8 cellular contexts compared by ENCODE assay signal in genomic region chr14:24443053-24443683, GRCh38. TPM values are rescaled to one million over a fixed set of nuclear protein-coding genes. Genes with fewer than 3 reads are reported as not detected.
A peak's percentile ranks its signal among the peaks of the same experiment; 100 is the strongest.
DNase-seq lines count a peak whose midpoint lies in the region; ATAC-seq, FAIRE-seq and TF ChIP-seq lines count a peak whose summit lies in the region.

No MANE protein-coding gene starts in this region.

- H3K4me3 ChIP-seq in ACC112 (ENCODE audit: low read depth, low read length), result peak overlapping the region; percentile 88
- peak overlapping the region; percentile 78 for H3K4me3 ChIP-seq in HUES64 (ENCODE audit: low read length)
- H3K4me3 ChIP-seq in bronchial epithelial cell (ENCODE audit: low read depth, low read length), result peak overlapping the region; percentile 77
- H3K4me3 ChIP-seq in mucosa of stomach (ENCODE audit: low read length), result peak overlapping the region; percentile 61

- H3K79me2 ChIP-seq in ACC112 (ENCODE audit: control insufficient read depth, insufficient read depth, low read length, unreplicated experiment), result peaks cover 14% of the 10 kb centered on the region

- H3K36me3 ChIP-seq in ACC112 (ENCODE audit: insufficient read depth, low read length), result peaks cover 13% of the 10 kb centered on the region
- H3K36me3 ChIP-seq in HUES64 (ENCODE audit: insufficient read depth, low read length), result peaks cover 30% of the 10 kb centered on the region
- peaks cover 17% of the 10 kb centered on the region for H3K36me3 ChIP-seq in bronchial epithelial cell (ENCODE audit: control insufficient read depth, insufficient read depth, low read length)
- peaks cover 11% of the 10 kb centered on the region for H3K36me3 ChIP-seq in mucosa of stomach (ENCODE audit: control insufficient read depth, insufficient read depth, low read length)

- H3K27me3 ChIP-seq in ACC112 (ENCODE audit: insufficient read depth, low read length) (no peaks in the 10 kb centered on the region), HUES64 (ENCODE audit: insufficient read depth, low read length) (no peaks in the 10 kb centered on the region), bronchial epithelial cell (ENCODE audit: control insufficient read depth, insufficient read depth, low read length) (no peaks in the 10 kb centered on the region), mucosa of stomach (ENCODE audit: control insufficient read depth, insufficient read depth, low read length) (no peaks in the 10 kb centered on the region)

- no peak for FAIRE-seq in bronchial epithelial cell (lab: Jason Lieb, UNC)

- peak overlapping the region; percentile 99 for H3K27ac ChIP-seq in ACC112 (ENCODE audit: low read depth, low read length)
- H3K27ac ChIP-seq in HUES64 (ENCODE audit: low read depth, low read length), result peak overlapping the region; percentile 99

- no peak for ATAC-seq in HG03280 (IDR thresholded peaks at IDR 0.05; ENCODE audit: unreplicated experiment)

- H3K9ac ChIP-seq in HUES64 (ENCODE audit: low read depth, low read length) (peak overlapping the region; percentile 82), mucosa of stomach (ENCODE audit: low read length) (peak overlapping the region; percentile 91)

- no peaks in the 10 kb centered on the region for H3K9me3 ChIP-seq in HUES64 (ENCODE audit: insufficient read depth, low read depth, low read length)
- no peaks in the 10 kb centered on the region for H3K9me3 ChIP-seq in mucosa of stomach (ENCODE audit: control insufficient read depth, low read length)

- H2AFZ ChIP-seq in ACC112 (ENCODE audit: low read length, unreplicated experiment), result peak overlapping the region; percentile 93

- peaks cover 16% of the 10 kb centered on the region for H3K4me1 ChIP-seq in ACC112 (ENCODE audit: control insufficient read depth, insufficient read depth, low read length, unreplicated experiment)
- H3K4me1 ChIP-seq in HUES64 (ENCODE audit: insufficient read depth, low read length), result peaks cover 6% of the 10 kb centered on the region
- H3K4me1 ChIP-seq in mucosa of stomach (ENCODE audit: control insufficient read depth, insufficient read depth, low read length), result peaks cover 17% of the 10 kb centered on the region

- TF ChIP-seq CTCF in bronchial epithelial cell (IDR thresholded peaks at IDR 0.05; ENCODE audit: insufficient read depth, low read length, severe bottlenecking), result no peak

- 5% methylated on average over 5 of the region's 7 CpGs for WGBS in HUES64

- DNase-seq in bronchial epithelial cell (ENCODE audit: low read depth) (no peak), AML-193 (lab: John Stamatoyannopoulos, UW) (no peak), UCSD-AML1 (lab: John Stamatoyannopoulos, UW; ENCODE audit: unreplicated experiment) (no peak)
- no peak for DNase-seq in activated effector memory CD4-positive, alpha-beta T cell treated with anti-CD3 and anti-CD28 coated beads, Interleukin-2, amount 50 U/mL, for 16 hours

RNA-seq across cellular contexts. Expression of gene SDR39U1, which starts 0.6 kb away (rescaled TPM):
- 45.6 TPM for polyA plus RNA-seq in HUES64 (2013, experiment 1 of 2)
- polyA plus RNA-seq in HUES64 (2013, experiment 2 of 2), result 40.9 TPM
- 6.5 and 8.2 TPM in 2 replicates for total RNA-seq in bronchial epithelial cell

RNA-seq across cellular contexts. Expression of gene KHNYN, which starts 13.4 kb away (rescaled TPM):
- 11.2 TPM for polyA plus RNA-seq in HUES64 (2013, experiment 1 of 2)
- 15.0 TPM for polyA plus RNA-seq in HUES64 (2013, experiment 2 of 2)
- 128 and 167 TPM in 2 replicates for total RNA-seq in bronchial epithelial cell

RNA-seq across cellular contexts. Expression of gene CBLN3, which starts 13.7 kb away (rescaled TPM):
- 0.25 TPM for polyA plus RNA-seq in HUES64 (2013, experiment 1 of 2)
- 0.44 TPM for polyA plus RNA-seq in HUES64 (2013, experiment 2 of 2)
- 0.38 and 0.53 TPM in 2 replicates for total RNA-seq in bronchial epithelial cell

RNA-seq across cellular contexts. Expression of gene NYNRIN, which starts 44.4 kb away (rescaled TPM):
- 10.5 TPM for polyA plus RNA-seq in HUES64 (2013, experiment 1 of 2)
- 13.0 TPM for polyA plus RNA-seq in HUES64 (2013, experiment 2 of 2)
- total RNA-seq in bronchial epithelial cell, result 2.0 and 2.6 TPM in 2 replicates
